In genomic region chr1:118923319-118923718, GRCh38 we compare ENCODE assay signal across 30 cellular contexts.
"Had no signal": no experiment of that assay in that cellular context is flagged by ENCODE, and none has a peak within 500 bp of the region (broad histone marks: within the 10 kb centered on the region; RNA-seq: fewer than 3 reads in every experiment).

No MANE protein-coding gene starts in this region.

- H3K27ac ChIP-seq: heart left ventricle, left ventricle myocardium inferior, lower lobe of right lung, pancreas, prostate gland, sigmoid colon, spleen, suprapubic skin, thoracic aorta, tibial artery, upper lobe of right lung, uterus had no signal

- H3K9me3 Mint-ChIP-seq: mesothelial cell of epicardium had no signal

- H3K9me3 ChIP-seq: heart left ventricle, left ventricle myocardium inferior, lower lobe of right lung, pancreas, prostate gland, sigmoid colon, spleen, suprapubic skin, thoracic aorta, tibial artery, upper lobe of right lung, uterus had no signal

- DNase-seq: heart left ventricle; hypothalamus; immature natural killer cell; kidney; left colon; left ventricle myocardium inferior; lower lobe of right lung; mammary epithelial cell; mesendoderm; naive thymus-derived CD4-positive, alpha-beta T cell; pancreas; posterior cingulate gyrus; retina; right cardiac atrium; sigmoid colon; small intestine; spleen; stimulated activated CD4-positive, alpha-beta T cell treated with anti-CD3 and anti-CD28 coated beads, Interleukin-4, amount 100 ng/mL, for 24 hours; stimulated activated naive CD4-positive, alpha-beta T cell; tibial artery; trophoblast cell; upper lobe of right lung; uterus had no signal

- H3K36me3 ChIP-seq: heart left ventricle, left ventricle myocardium inferior, lower lobe of right lung, pancreas, prostate gland, sigmoid colon, spleen, suprapubic skin, thoracic aorta, upper lobe of right lung, uterus had no signal

- H3K36me3 Mint-ChIP-seq: immature natural killer cell; mesothelial cell of epicardium; naive thymus-derived CD4-positive, alpha-beta T cell; natural killer cell treated with Interleukin-12 subunit alpha and Interleukin-12 subunit beta and Interleukin-15 and Interleukin-18, amount 100 ng/mL, for 72 hours; stimulated activated effector memory CD8-positive, alpha-beta T cell treated with anti-CD3 and anti-CD28 coated beads, Interleukin-12 subunit alpha, Interleukin-12 subunit beta, amount 100 ng/mL, for 72 hours had no signal

- H3K4me1 Mint-ChIP-seq: immature natural killer cell; mesothelial cell of epicardium; naive thymus-derived CD4-positive, alpha-beta T cell; stimulated activated effector memory CD8-positive, alpha-beta T cell treated with anti-CD3 and anti-CD28 coated beads, Interleukin-12 subunit alpha, Interleukin-12 subunit beta, amount 100 ng/mL, for 72 hours had no signal

- ATAC-seq: heart left ventricle; left colon; lower lobe of right lung; naive thymus-derived CD4-positive, alpha-beta T cell; natural killer cell treated with Interleukin-12 subunit alpha and Interleukin-12 subunit beta and Interleukin-15 and Interleukin-18, amount 100 ng/mL, for 72 hours; pancreas; right cardiac atrium; stimulated activated effector memory CD8-positive, alpha-beta T cell treated with anti-CD3 and anti-CD28 coated beads, Interleukin-12 subunit alpha, Interleukin-12 subunit beta, amount 100 ng/mL, for 72 hours; upper lobe of right lung had no signal

- H3K27me3 Mint-ChIP-seq: stimulated activated naive CD8-positive, alpha-beta T cell treated with anti-CD3 and anti-CD28 coated beads, Interleukin-15, Interleukin-2, amounts not matched to agents 100 ng/mL and 50 ng/mL, for 24 hours had no signal

- H3K4me3 ChIP-seq: heart left ventricle, left ventricle myocardium inferior, lower lobe of right lung, pancreas, prostate gland, sigmoid colon, spleen, suprapubic skin, thoracic aorta, tibial artery, upper lobe of right lung, uterus had no signal

- H3K4me1 ChIP-seq: heart left ventricle, left ventricle myocardium inferior, lower lobe of right lung, pancreas, prostate gland, sigmoid colon, spleen, suprapubic skin, tibial artery, upper lobe of right lung, uterus had no signal

- H3K27ac Mint-ChIP-seq: immature natural killer cell; mesothelial cell of epicardium; naive thymus-derived CD4-positive, alpha-beta T cell; natural killer cell treated with Interleukin-12 subunit alpha and Interleukin-12 subunit beta and Interleukin-15 and Interleukin-18, amount 100 ng/mL, for 72 hours; stimulated activated effector memory CD8-positive, alpha-beta T cell treated with anti-CD3 and anti-CD28 coated beads, Interleukin-12 subunit alpha, Interleukin-12 subunit beta, amount 100 ng/mL, for 72 hours; stimulated activated naive CD8-positive, alpha-beta T cell treated with anti-CD3 and anti-CD28 coated beads, Interleukin-15, Interleukin-2, amounts not matched to agents 100 ng/mL and 50 ng/mL, for 24 hours had no signal

- H3K27me3 ChIP-seq: heart left ventricle, pancreas, sigmoid colon, spleen, suprapubic skin, tibial artery, upper lobe of right lung, uterus had no signal

- H3K4me3 Mint-ChIP-seq: immature natural killer cell; mesothelial cell of epicardium; naive thymus-derived CD4-positive, alpha-beta T cell; natural killer cell treated with Interleukin-12 subunit alpha and Interleukin-12 subunit beta and Interleukin-15 and Interleukin-18, amount 100 ng/mL, for 72 hours; stimulated activated effector memory CD8-positive, alpha-beta T cell treated with anti-CD3 and anti-CD28 coated beads, Interleukin-12 subunit alpha, Interleukin-12 subunit beta, amount 100 ng/mL, for 72 hours; stimulated activated naive CD8-positive, alpha-beta T cell treated with anti-CD3 and anti-CD28 coated beads, Interleukin-15, Interleukin-2, amounts not matched to agents 100 ng/mL and 50 ng/mL, for 24 hours had no signal
